In the genomic region with DNA sequence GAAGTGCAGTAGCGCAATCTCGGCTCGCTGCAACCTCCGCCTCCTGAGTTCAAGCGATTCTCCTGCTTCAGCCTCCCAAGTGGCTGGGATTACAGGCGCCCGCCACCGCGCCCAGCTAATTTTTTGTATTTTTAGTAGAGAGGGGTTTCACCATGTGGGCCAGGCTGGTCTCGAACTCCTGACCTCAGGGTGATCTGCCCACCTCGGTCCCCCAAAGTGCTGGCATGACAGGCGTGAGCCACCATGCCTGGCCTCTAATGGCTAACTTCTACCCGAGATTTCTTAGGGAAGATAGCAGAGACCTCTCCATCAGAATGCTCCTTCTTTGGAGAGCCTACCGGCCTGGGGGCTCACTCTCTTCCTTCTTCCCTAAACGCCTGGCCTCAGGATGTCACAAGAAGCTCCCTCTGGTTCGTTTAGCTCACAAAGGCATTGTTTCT, we compare ENCODE assay signal across 6 cellular contexts. TPM values are rescaled to one million over a fixed set of nuclear protein-coding genes. Genes with fewer than 3 reads are reported as not detected.
DNase-seq lines count a peak whose midpoint lies in the region; TF ChIP-seq lines count a peak whose summit lies in the region.
"Not testable (repeated sequence)": the region's sequence is repeated elsewhere in the genome, so short reads cannot be mapped to it uniquely, and the experiment has no call there.

No MANE protein-coding gene starts in this region.

- not testable (repeated sequence) for TF ChIP-seq POLR2A in spleen (IDR thresholded peaks at IDR 0.05)

- peak overlapping the region; percentile 94 for H3K27ac Mint-ChIP-seq in activated T-helper 1 cell treated with anti-CD3 and anti-CD28 coated beads, Interleukin-12 subunit alpha, Interleukin-12 subunit beta, Interleukin-2, Interleukin-4 antibody, amounts not matched to agents 30 ng/mL and 10 ng/mL and 1 ng/mL, durations not matched to agents 14 hours and 24 hours and 36 hours
- H3K27ac Mint-ChIP-seq in endothelial cell (ENCODE audit: unreplicated experiment) = not testable (repeated sequence)

- H4K91ac ChIP-seq in mesenchymal stem cell (ENCODE audit: low read length) = not testable (repeated sequence)

- not testable (repeated sequence) for H3K9me3 ChIP-seq in MG63; mesenchymal stem cell (ENCODE audit: control insufficient read depth, low read length); spleen

- peak overlapping the region in 1 of 2 experiments; percentile 2 for H3K4ac ChIP-seq in mesenchymal stem cell (ENCODE audit: low read depth in 1 of 2, low read length in 2 of 2)

- H2BK12ac ChIP-seq in mesenchymal stem cell (ENCODE audit: low read length in 2 of 2) = not testable (repeated sequence)

- H3K27me3 ChIP-seq in BJ (ENCODE audit: control insufficient read depth, insufficient read depth, low read length); MG63; mesenchymal stem cell (ENCODE audit: control insufficient read depth in 1 of 2, insufficient read depth in 1 of 2, low read length in 2 of 2); spleen (replicated peaks in 1 of 7): not testable (repeated sequence)

- H3K4me2 ChIP-seq in mesenchymal stem cell (ENCODE audit: low read length, poor library complexity, severe bottlenecking) = peak overlapping the region; percentile 58

- H3K9me3 Mint-ChIP-seq in activated T-helper 1 cell treated with anti-CD3 and anti-CD28 coated beads, Interleukin-12 subunit alpha, Interleukin-12 subunit beta, Interleukin-2, Interleukin-4 antibody, amounts not matched to agents 30 ng/mL and 10 ng/mL and 1 ng/mL, durations not matched to agents 14 hours and 24 hours and 36 hours; endothelial cell (ENCODE audit: unreplicated experiment): not testable (repeated sequence)

- not testable (repeated sequence) for H2BK120ac ChIP-seq in mesenchymal stem cell (ENCODE audit: low read depth, low read length)

- DNase-seq in BJ (ENCODE audit: low read depth); MG63; activated T-helper 1 cell treated with anti-CD3 and anti-CD28 coated beads, Interleukin-12 subunit alpha, Interleukin-12 subunit beta, Interleukin-2, Interleukin-4 antibody, amounts not matched to agents 30 ng/mL and 10 ng/mL and 1 ng/mL, durations not matched to agents 14 hours and 24 hours and 36 hours (ENCODE audit: low spot score); endothelial cell (ENCODE audit: low spot score); mesenchymal stem cell; spleen: not testable (repeated sequence)

- CTCF ChIA-PET in BJ (lab: Yijun Ruan, JAX) = interaction anchor here (0.7 to 2.6 kb wide), 4 partner anchors 87 to 150 kb away, joined by 3 to 6 read pairs (median 5); no protein-coding TSS in a partner anchor

- not testable (repeated sequence) for H3K23ac ChIP-seq in mesenchymal stem cell (ENCODE audit: low read length in 2 of 2)

- H3K36me3 Mint-ChIP-seq in activated T-helper 1 cell treated with anti-CD3 and anti-CD28 coated beads, Interleukin-12 subunit alpha, Interleukin-12 subunit beta, Interleukin-2, Interleukin-4 antibody, amounts not matched to agents 30 ng/mL and 10 ng/mL and 1 ng/mL, durations not matched to agents 14 hours and 24 hours and 36 hours (ENCODE audit: low read depth); endothelial cell (ENCODE audit: low read depth, unreplicated experiment): not testable (repeated sequence)

- H3K14ac ChIP-seq in mesenchymal stem cell (ENCODE audit: low read length in 2 of 2) = not testable (repeated sequence)

- H2AFZ ChIP-seq in mesenchymal stem cell (ENCODE audit: low read depth, low read length) = not testable (repeated sequence)

- H3K4me1 Mint-ChIP-seq in activated T-helper 1 cell treated with anti-CD3 and anti-CD28 coated beads, Interleukin-12 subunit alpha, Interleukin-12 subunit beta, Interleukin-2, Interleukin-4 antibody, amounts not matched to agents 30 ng/mL and 10 ng/mL and 1 ng/mL, durations not matched to agents 14 hours and 24 hours and 36 hours (ENCODE audit: low read depth) = peaks cover 37% of the 10 kb centered on the region
- not testable (repeated sequence) for H3K4me1 Mint-ChIP-seq in endothelial cell (ENCODE audit: unreplicated experiment)

- not testable (repeated sequence) for H2AK5ac ChIP-seq in mesenchymal stem cell (ENCODE audit: low read length, severe bottlenecking)

- H3K27ac ChIP-seq in mesenchymal stem cell (ENCODE audit: low read length, poor library complexity, severe bottlenecking) (peak overlapping the region; percentile 30), spleen (peak overlapping the region; percentile 38 to 95 (median 80))

- H3K9ac ChIP-seq in mesenchymal stem cell (ENCODE audit: low read length) = peak overlapping the region; percentile 87

- H3K18ac ChIP-seq in mesenchymal stem cell (ENCODE audit: low read depth in 1 of 2, low read length in 2 of 2) = peak overlapping the region in 1 of 2 experiments; percentile 16

- peaks cover 11% of the 10 kb centered on the region for H3K4me1 ChIP-seq in mesenchymal stem cell (ENCODE audit: control insufficient read depth, insufficient read depth, low read depth, low read length)
- peaks cover 14 to 42% (median 27%) of the 10 kb centered on the region in 6 donors for H3K4me1 ChIP-seq in spleen

- not testable (repeated sequence) for H2BK5ac ChIP-seq in mesenchymal stem cell (ENCODE audit: low read depth, low read length, poor library complexity, severe bottlenecking)

- H3K79me1 ChIP-seq in mesenchymal stem cell (replicated peaks; ENCODE audit: low read length, poor library complexity, severe bottlenecking) = peaks cover 30% of the 10 kb centered on the region

- H2BK15ac ChIP-seq in mesenchymal stem cell (ENCODE audit: low read depth, poor library complexity, severe bottlenecking) = not testable (repeated sequence)

- intact Hi-C loops in activated T-helper 1 cell treated with anti-CD3 and anti-CD28 coated beads, Interleukin-12 subunit alpha, Interleukin-12 subunit beta, Interleukin-2, Interleukin-4 antibody, amounts not matched to agents 30 ng/mL and 10 ng/mL and 1 ng/mL, durations not matched to agents 14 hours and 24 hours and 36 hours (cut with micrococcal nuclease) = loop anchor here (10.0 kb wide), 1 partner anchor 1249 kb away; a partner anchor contains a TSS
- intact Hi-C loops in spleen (cut with DNase I; ENCODE audit: low total_unique reads) = not testable (repeated sequence)

- H3K36me3 ChIP-seq in BJ (ENCODE audit: control insufficient read depth, insufficient read depth, low read length); MG63: not testable (repeated sequence)
- H3K36me3 ChIP-seq in mesenchymal stem cell (ENCODE audit: control insufficient read depth in 1 of 2, insufficient read depth in 2 of 2, low read depth in 1 of 2, low read length in 2 of 2) = peaks cover 22 to 23% of the 10 kb centered on the region in 2 experiments
- peaks cover 0 to 23% (median 18%) of the 10 kb centered on the region in 6 donors for H3K36me3 ChIP-seq in spleen

- POLR2A ChIA-PET in BJ (lab: Charles Lee) = not testable (repeated sequence)

- H3K4me3 Mint-ChIP-seq in activated T-helper 1 cell treated with anti-CD3 and anti-CD28 coated beads, Interleukin-12 subunit alpha, Interleukin-12 subunit beta, Interleukin-2, Interleukin-4 antibody, amounts not matched to agents 30 ng/mL and 10 ng/mL and 1 ng/mL, durations not matched to agents 14 hours and 24 hours and 36 hours = peak overlapping the region; percentile 97
- peak overlapping the region; percentile 95 for H3K4me3 Mint-ChIP-seq in endothelial cell (ENCODE audit: unreplicated experiment)

- not testable (repeated sequence) for TF ChIP-seq CTCF in BJ (IDR thresholded peaks at IDR 0.05; ENCODE audit: insufficient read depth, low read depth, low read length); endothelial cell (IDR thresholded peaks at IDR 0.05; ENCODE audit: unreplicated experiment)
- TF ChIP-seq CTCF in spleen (IDR thresholded peaks at IDR 0.05 in 8 of 11, conservative IDR thresholded peaks at IDR 0.05 in 3 of 11) = peak in 2 of 11 experiments; percentile 2 to 23

- H3K4me3 ChIP-seq in BJ (ENCODE audit: low read depth, low read length) = peak overlapping the region; percentile 66
- peak overlapping the region; percentile 71 for H3K4me3 ChIP-seq in MG63
- peak overlapping the region in 1 of 2 experiments; percentile 85 for H3K4me3 ChIP-seq in mesenchymal stem cell (ENCODE audit: insufficient read depth in 1 of 2, low read depth in 1 of 2, low read length in 2 of 2)
- peak overlapping the region; percentile 52 to 87 (median 80) for H3K4me3 ChIP-seq in spleen

- H3K27me3 Mint-ChIP-seq in activated T-helper 1 cell treated with anti-CD3 and anti-CD28 coated beads, Interleukin-12 subunit alpha, Interleukin-12 subunit beta, Interleukin-2, Interleukin-4 antibody, amounts not matched to agents 30 ng/mL and 10 ng/mL and 1 ng/mL, durations not matched to agents 14 hours and 24 hours and 36 hours (ENCODE audit: insufficient read depth) = not testable (repeated sequence)
- H3K27me3 Mint-ChIP-seq in endothelial cell (ENCODE audit: unreplicated experiment) = peaks cover 14% of the 10 kb centered on the region

- WGBS in mesenchymal stem cell = 41% methylated on average over 15 of the region's 16 CpGs
- 9 to 16% (median 10%) methylated on average over 16 of the region's 16 CpGs for WGBS in spleen, 5 donors

- not testable (repeated sequence) for H4K8ac ChIP-seq in mesenchymal stem cell (ENCODE audit: low read length)

RNA-seq across cellular contexts. Expression of a gene that starts 1.5 kb away (rescaled TPM):
- polyA plus RNA-seq in BJ (2011; rRNA removed) (32.1 and 48.1 TPM in 2 replicates), spleen (10 to 100 TPM; 14.0 to 22.6 (median 19.4) TPM)
- polyA minus RNA-seq in BJ (2011; rRNA and poly(A)+ RNA removed) = 15.2 and 25.0 TPM in 2 replicates
- 11.7 and 14.6 TPM in 2 replicates for total RNA-seq in MG63 (2014; rRNA removed; shearing (Covaris generic); ENCODE audit: low replicate concordance)
- total RNA-seq in activated T-helper 1 cell treated with anti-CD3 and anti-CD28 coated beads, Interleukin-12 subunit alpha, Interleukin-12 subunit beta, Interleukin-2, Interleukin-4 antibody, amounts not matched to agents 30 ng/mL and 10 ng/mL and 1 ng/mL, durations not matched to agents 14 hours and 24 hours and 36 hours = 22.1 and 24.3 TPM in 2 replicates
- total RNA-seq in endothelial cell (ENCODE audit: unreplicated experiment) (31.9 TPM), spleen (10 to 100 TPM; 28.6 to 60.7 (median 39.0) TPM)
- polyA plus RNA-seq in mesenchymal stem cell (2013, experiment 1 of 2) = 140 TPM
- 145 TPM for polyA plus RNA-seq in mesenchymal stem cell (2013, experiment 2 of 2)

RNA-seq across cellular contexts. Expression of a gene that starts 14.7 kb away (rescaled TPM):
- polyA plus RNA-seq in BJ (2011; rRNA removed) (0.07 and 0.12 TPM in 2 replicates), spleen (under 1 TPM; 0.20 to 0.83 (median 0.26) TPM)
- not detected in 2 replicates for polyA minus RNA-seq in BJ (2011; rRNA and poly(A)+ RNA removed)
- total RNA-seq in MG63 (2014; rRNA removed; shearing (Covaris generic); ENCODE audit: low replicate concordance) = not detected in 2 replicates
- total RNA-seq in activated T-helper 1 cell treated with anti-CD3 and anti-CD28 coated beads, Interleukin-12 subunit alpha, Interleukin-12 subunit beta, Interleukin-2, Interleukin-4 antibody, amounts not matched to agents 30 ng/mL and 10 ng/mL and 1 ng/mL, durations not matched to agents 14 hours and 24 hours and 36 hours = 0.12 TPM in 1 of 2 replicates, not detected in the other
- total RNA-seq in endothelial cell (ENCODE audit: unreplicated experiment) (1.6 TPM), spleen (1 to 10 TPM; 1.0 to 5.9 (median 3.3) TPM)
- polyA plus RNA-seq in mesenchymal stem cell (2013, experiment 1 of 2) = 0.03 TPM
- polyA plus RNA-seq in mesenchymal stem cell (2013, experiment 2 of 2) = not detected

RNA-seq across cellular contexts. Expression of a gene that starts 33.4 kb away (rescaled TPM):
- polyA plus RNA-seq in BJ (2011; rRNA removed) = 19.3 and 32.8 TPM in 2 replicates
- polyA minus RNA-seq in BJ (2011; rRNA and poly(A)+ RNA removed) = 32.3 and 34.6 TPM in 2 replicates
- 30.4 and 38.9 TPM in 2 replicates for total RNA-seq in MG63 (2014; rRNA removed; shearing (Covaris generic); ENCODE audit: low replicate concordance)
- total RNA-seq in activated T-helper 1 cell treated with anti-CD3 and anti-CD28 coated beads, Interleukin-12 subunit alpha, Interleukin-12 subunit beta, Interleukin-2, Interleukin-4 antibody, amounts not matched to agents 30 ng/mL and 10 ng/mL and 1 ng/mL, durations not matched to agents 14 hours and 24 hours and 36 hours = 75.9 and 80.4 TPM in 2 replicates
- total RNA-seq in endothelial cell (ENCODE audit: unreplicated experiment) = 53.4 TPM
- 34.5 TPM for polyA plus RNA-seq in mesenchymal stem cell (2013, experiment 1 of 2)
- polyA plus RNA-seq in mesenchymal stem cell (2013, experiment 2 of 2) = 33.2 TPM
- 10 to 100 TPM; 38.6 to 60.7 (median 49.0) TPM for total RNA-seq in spleen
- 10 to 100 TPM; 36.5 to 66.1 (median 57.7) TPM for polyA plus RNA-seq in spleen

RNA-seq across cellular contexts. Expression of a gene that starts 36.6 kb away (rescaled TPM):
- polyA plus RNA-seq in BJ (2011; rRNA removed) (20.9 and 42.8 TPM in 2 replicates), spleen (10 to 100 TPM in 1 of 3 donors, 1 to 10 TPM in 2; 7.4 to 20.6 (median 8.7) TPM)
- polyA minus RNA-seq in BJ (2011; rRNA and poly(A)+ RNA removed) = 34.9 and 44.1 TPM in 2 replicates
- total RNA-seq in MG63 (2014; rRNA removed; shearing (Covaris generic); ENCODE audit: low replicate concordance) = 48.7 and 72.1 TPM in 2 replicates
- 152 and 155 TPM in 2 replicates for total RNA-seq in activated T-helper 1 cell treated with anti-CD3 and anti-CD28 coated beads, Interleukin-12 subunit alpha, Interleukin-12 subunit beta, Interleukin-2, Interleukin-4 antibody, amounts not matched to agents 30 ng/mL and 10 ng/mL and 1 ng/mL, durations not matched to agents 14 hours and 24 hours and 36 hours
- total RNA-seq in endothelial cell (ENCODE audit: unreplicated experiment) (19.8 TPM), spleen (100 to 1,000 TPM in 1 of 7 donors, 10 to 100 TPM in 6; 40.4 to 372 (median 48.3) TPM)
- polyA plus RNA-seq in mesenchymal stem cell (2013, experiment 1 of 2) = 29.0 TPM
- polyA plus RNA-seq in mesenchymal stem cell (2013, experiment 2 of 2) = 26.7 TPM

RNA-seq across cellular contexts. Expression of a gene that starts 37.7 kb away (rescaled TPM):
- 2.0 and 2.6 TPM in 2 replicates for polyA plus RNA-seq in BJ (2011; rRNA removed)
- polyA minus RNA-seq in BJ (2011; rRNA and poly(A)+ RNA removed) = 3.2 and 3.6 TPM in 2 replicates
- total RNA-seq in MG63 (2014; rRNA removed; shearing (Covaris generic); ENCODE audit: low replicate concordance) = 0.67 and 9.3 TPM in 2 replicates
- 4.6 and 5.1 TPM in 2 replicates for total RNA-seq in activated T-helper 1 cell treated with anti-CD3 and anti-CD28 coated beads, Interleukin-12 subunit alpha, Interleukin-12 subunit beta, Interleukin-2, Interleukin-4 antibody, amounts not matched to agents 30 ng/mL and 10 ng/mL and 1 ng/mL, durations not matched to agents 14 hours and 24 hours and 36 hours
- 9.0 TPM for total RNA-seq in endothelial cell (ENCODE audit: unreplicated experiment)
- polyA plus RNA-seq in mesenchymal stem cell (2013, experiment 1 of 2) = 2.8 TPM
- 2.8 TPM for polyA plus RNA-seq in mesenchymal stem cell (2013, experiment 2 of 2)
- total RNA-seq in spleen = 1 to 10 TPM; 1.3 to 4.6 (median 4.2) TPM
- 1 to 10 TPM; 1.5 to 4.3 (median 2.4) TPM for polyA plus RNA-seq in spleen
